ENCODE assay signal across 7 cellular contexts in the genomic region with DNA sequence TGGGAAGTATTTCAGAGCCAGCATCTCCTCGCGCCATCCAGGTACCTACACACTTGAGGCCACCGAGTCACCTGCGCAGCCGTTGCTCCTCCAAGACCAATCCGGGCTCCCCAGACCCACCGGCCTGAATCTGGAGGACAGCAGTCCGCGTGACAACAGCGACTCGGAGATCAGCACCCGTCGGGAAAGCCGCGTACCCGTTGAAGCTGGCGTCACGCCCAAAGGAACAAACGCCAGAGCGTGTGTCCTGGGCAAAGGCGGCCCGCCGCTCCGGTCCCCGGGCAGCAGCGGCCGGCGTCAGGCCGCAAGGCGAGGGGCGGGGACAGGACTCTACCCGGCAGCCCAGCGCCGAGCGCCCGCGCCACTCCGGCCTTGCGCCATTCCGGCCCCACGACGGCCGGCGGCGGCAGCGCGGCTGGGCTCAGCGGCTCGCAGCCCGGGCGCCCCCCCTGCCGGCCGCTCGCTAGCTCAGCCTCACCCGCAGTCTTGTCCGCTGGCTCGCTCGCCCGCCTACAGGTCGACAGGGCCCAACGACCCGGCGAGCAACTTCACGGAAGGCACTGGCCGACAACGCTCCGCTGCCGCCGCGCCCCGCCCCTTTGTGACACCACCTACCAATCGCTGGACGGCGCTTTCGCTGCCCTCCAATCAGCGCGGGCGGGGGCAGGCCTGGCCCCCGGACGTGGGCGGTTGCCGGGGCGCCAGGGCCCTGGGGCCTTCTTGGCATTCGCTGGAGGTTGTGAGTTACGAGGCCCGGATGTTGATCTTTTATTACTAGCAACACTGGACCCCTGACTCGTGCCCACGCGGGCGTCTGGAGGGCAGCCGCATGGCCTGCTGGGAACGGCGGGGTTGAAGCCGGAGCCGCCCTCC. TPM values are rescaled to one million over a fixed set of nuclear protein-coding genes. Genes with fewer than 3 reads are reported as not detected.
DNase-seq lines count a peak whose midpoint lies in the region; ATAC-seq, FAIRE-seq and TF ChIP-seq lines count a peak whose summit lies in the region.

A gene (minus strand): TSS at position 572 of the 873 bp plus-strand sequence. CDS start 9,047 bp downstream, outside the sequence.

- CTCF ChIA-PET in GM12878 (lab: Yijun Ruan, JAX) = interaction anchor here (0.6 to 2.5 kb wide), 20 partner anchors 10 to 530 kb away, joined by 3 to 34 read pairs (median 3); a partner anchor contains a TSS

- peak within 1 kb of the TSS; percentile 94 for H2AFZ ChIP-seq in GM12878 (ENCODE audit: control insufficient read depth, low read depth, low read length)

- intact Hi-C loops in GM12878 (cut with micrococcal nuclease; ENCODE audit: unreplicated experiment) (loop anchor here (1.0 to 5.0 kb wide), 3 partner anchors 207 to 670 kb away; a partner anchor contains a TSS), sigmoid colon (cut with DNase I) (loop anchor here (2.0 to 5.0 kb wide), 3 partner anchors 80 to 665 kb away; no protein-coding TSS in a partner anchor)

- DNase-seq in NCI-H187 (lab: John Stamatoyannopoulos, UW) = peak; percentile 12 to 36
- peak; percentile 96 for DNase-seq in T1000 (lab: John Stamatoyannopoulos, UW)
- DNase-seq in GM12878 (ENCODE audit: low read depth, low spot score) = peak; percentile 82
- DNase-seq in iPS DF 19.7 (ENCODE audit: low read depth, low spot score) = peak; percentile 87
- DNase-seq in sigmoid colon = peak; percentile 99

- peaks cover 3% of the 10 kb centered on the region; the same call in 1 of the 3 replicates for H3K9me3 ChIP-seq in GM12878 (replicated peaks; ENCODE audit: control insufficient read depth, insufficient read depth, low read length)
- H3K9me3 ChIP-seq in sigmoid colon = no peaks in the 10 kb centered on the region

- FAIRE-seq in GM12878 (lab: Jason Lieb, UNC) = peak; percentile 59

- H3K4me3 ChIP-seq in GM12878 = peak within 1 kb of the TSS; percentile 82
- peak within 1 kb of the TSS; percentile 66 to 84 (median 74) for H3K4me3 ChIP-seq in sigmoid colon

- POLR2A ChIA-PET in GM12878 (lab: Charles Lee) = interaction anchor here (0.9 to 1.5 kb wide), 4 partner anchors 9 to 210 kb away, joined by 4 to 6 read pairs (median 6); no protein-coding TSS in a partner anchor

- TF ChIP-seq CTCF in GM12878 (IDR thresholded peaks at IDR 0.05 in 2 of 3, conservative IDR thresholded peaks at IDR 0.05 in 1 of 3; ENCODE audit: control insufficient read depth in 2 of 3, extremely low read depth in 1 of 3, insufficient read depth in 1 of 3, low read depth in 3 of 3, low read length in 3 of 3) (peak; percentile 56 to 84 (median 64); a peak in 4 of 6 replicates), sigmoid colon (IDR thresholded peaks at IDR 0.05) (peak in 1 of 4 experiments; percentile 40)

- H4K20me1 ChIP-seq in GM12878 (ENCODE audit: control insufficient read depth, insufficient read depth) = no peaks in the 10 kb centered on the region

- in situ Hi-C loops in GM12878 (cut with MboI) = loop anchor here (5.0 kb wide), 2 partner anchors 210 to 420 kb away; no protein-coding TSS in a partner anchor

- H3K36me3 ChIP-seq in GM12878 (ENCODE audit: control insufficient read depth in 2 of 2, insufficient read depth in 2 of 2, low read length in 1 of 2) = no peaks in the 10 kb centered on the region
- no peaks in the 10 kb centered on the region for H3K36me3 ChIP-seq in sigmoid colon

- H3K4me1 ChIP-seq in GM12878 (ENCODE audit: control insufficient read depth, insufficient read depth, low read length) = peaks cover 7% of the 10 kb centered on the region
- H3K4me1 ChIP-seq in sigmoid colon = peaks cover 0 to 12% (median 5%) of the 10 kb centered on the region in 4 donors

- H3K27ac ChIP-seq in GM12878 (ENCODE audit: control insufficient read depth, insufficient read depth) = peak within 1 kb of the TSS; percentile 54
- H3K27ac ChIP-seq in sigmoid colon = peak within 1 kb of the TSS; percentile 84 to 88 (median 86)

- peak within 1 kb of the TSS; percentile 81 for H3K9ac ChIP-seq in GM12878 (ENCODE audit: control insufficient read depth, insufficient read depth, low read length)

- no TSS peak for BruUV-seq in GM12878 (replicated peaks; lab: Mats Ljungman, UMichigan)

- WGBS in GM12878 (ENCODE audit: insufficient coverage, insufficient replicate concordance, low lambda C conversion rate, missing lambda C conversion rate) = 2% methylated on average over 86 of the region's 95 CpGs
- WGBS in sigmoid colon, 2 donors = 1% methylated on average over 95 of the region's 95 CpGs

- TF ChIP-seq EP300 in GM12878 (IDR thresholded peaks at IDR 0.05; ENCODE audit: borderline replicate concordance in 1 of 2, control insufficient read depth in 1 of 2, low read depth in 2 of 2, low read length in 2 of 2) = peak in 1 of 2 experiments; percentile 35; a peak in 1 of 4 replicates
- TF ChIP-seq EP300 in sigmoid colon (IDR thresholded peaks at IDR 0.05) = no peak

- ATAC-seq in GM18502 (IDR thresholded peaks at IDR 0.05; ENCODE audit: poor library complexity, unreplicated experiment) = peak; percentile 99
- ATAC-seq in HG02938 (IDR thresholded peaks at IDR 0.05; ENCODE audit: unreplicated experiment) = peak; percentile 95
- peak; percentile 97 for ATAC-seq in GM12878

- TF ChIP-seq POLR2A in GM12878 (IDR thresholded peaks at IDR 0.05; ENCODE audit: low read depth, low read length) = peak; percentile 86
- TF ChIP-seq POLR2A in sigmoid colon (IDR thresholded peaks at IDR 0.05) = no peak

- H3K27me3 ChIP-seq in GM12878 (replicated peaks in 1 of 2; ENCODE audit: control insufficient read depth in 2 of 2, insufficient read depth in 2 of 2, low read length in 1 of 2) (no peaks in the 10 kb centered on the region), sigmoid colon (no peaks in the 10 kb centered on the region)

- SMC1A ChIA-PET in GM12878 (lab: Charles Lee; ENCODE audit: uncharacterized antibody, unreplicated experiment) = interaction anchor here (0.6 to 3.4 kb wide), 16 partner anchors 9 to 1410 kb away, joined by 3 to 40 read pairs (median 4); no protein-coding TSS in a partner anchor

- peak; percentile 63 for TF ChIP-seq RAD21 in GM12878 (IDR thresholded peaks at IDR 0.05; ENCODE audit: insufficient read depth, low read depth, low read length)

- peaks cover 9% of the 10 kb centered on the region for H3K79me2 ChIP-seq in GM12878 (ENCODE audit: control insufficient read depth, insufficient read depth, low read length)

- peak within 1 kb of the TSS; percentile 81 for H3K4me2 ChIP-seq in GM12878 (ENCODE audit: control insufficient read depth, insufficient read depth)

- RAD21 ChIA-PET in GM12878 (lab: Charles Lee; ENCODE audit: unreplicated experiment) = interaction anchor here (0.8 to 2.5 kb wide), 13 partner anchors 9 to 422 kb away, joined by 3 to 33 read pairs (median 8); no protein-coding TSS in a partner anchor

TF ChIP-seq in GM12878, 131 proteins besides CTCF, POLR2A, EP300 and RAD21 (continues in another document):
- TF ChIP-seq DPF2 (IDR thresholded peaks at IDR 0.05) (peak; percentile 87), TCF12 (IDR thresholded peaks at IDR 0.05; ENCODE audit: low read depth, low read length) (no peak), IKZF1 (conservative IDR thresholded peaks at IDR 0.05) (peak; percentile 99), MTA3 (IDR thresholded peaks at IDR 0.05; ENCODE audit: borderline replicate concordance, low read length) (no peak)
- TF ChIP-seq, protein P1, sequence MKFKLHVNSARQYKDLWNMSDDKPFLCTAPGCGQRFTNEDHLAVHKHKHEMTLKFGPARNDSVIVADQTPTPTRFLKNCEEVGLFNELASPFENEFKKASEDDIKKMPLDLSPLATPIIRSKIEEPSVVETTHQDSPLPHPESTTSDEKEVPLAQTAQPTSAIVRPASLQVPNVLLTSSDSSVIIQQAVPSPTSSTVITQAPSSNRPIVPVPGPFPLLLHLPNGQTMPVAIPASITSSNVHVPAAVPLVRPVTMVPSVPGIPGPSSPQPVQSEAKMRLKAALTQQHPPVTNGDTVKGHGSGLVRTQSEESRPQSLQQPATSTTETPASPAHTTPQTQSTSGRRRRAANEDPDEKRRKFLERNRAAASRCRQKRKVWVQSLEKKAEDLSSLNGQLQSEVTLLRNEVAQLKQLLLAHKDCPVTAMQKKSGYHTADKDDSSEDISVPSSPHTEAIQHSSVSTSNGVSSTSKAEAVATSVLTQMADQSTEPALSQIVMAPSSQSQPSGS (IDR thresholded peaks at IDR 0.05; ENCODE audit: low read length) = no peak

RNA-seq across cellular contexts. Expression of the gene that starts here (rescaled TPM):
- 24.6 and 29.8 TPM in 2 replicates for total RNA-seq in GM12878 (2013; cell fraction: nucleolus; rRNA removed)
- total RNA-seq in GM12878 (2014; rRNA removed) (16.2 and 16.3 TPM in 2 replicates), GM12878 (2014; rRNA removed; fragmentation: Illumina TruSeq; extraction: Trizol) (17.4 and 19.4 TPM in 2 replicates), GM12878 (2021) (20.1 and 20.8 TPM in 2 replicates), sigmoid colon (10 to 100 TPM; 13.9 to 24.2 (median 17.9) TPM)
- polyA plus RNA-seq in GM12878 (2011; ENCODE audit: low read depth) = 4.7 TPM
- polyA plus RNA-seq in GM12878 (2011; rRNA removed) (6.2 and 8.9 TPM in 2 replicates), GM12878 (2014; fragmentation: Illumina TruSeq; extraction: Trizol) (14.5 and 15.6 TPM in 2 replicates), GM12878 (2014; fragmentation: Nextera tagmentation; extraction: Ambion mirVana) (1 to 10 TPM; 4.7 to 6.2 TPM), GM12878 (2014; rRNA removed) (12.4 and 14.4 TPM in 2 replicates), GM12878 (2016; fragmentation: Nextera tagmentation; extraction: Ambion mirVana) (10 to 100 TPM in 1 of 2 experiments, 1 to 10 TPM in 1; 5.6 to 11.2 TPM), sigmoid colon (1 to 10 TPM; 4.2 to 6.0 (median 4.8) TPM)
- 3.1 and 3.5 TPM in 2 replicates for polyA plus RNA-seq in GM12878 (2011; cell fraction: cytosol; rRNA removed)
- polyA plus RNA-seq in GM12878 (2011; cell fraction: nucleus; rRNA removed) = 3.2 and 5.6 TPM in 2 replicates
- 6.7 and 7.2 TPM in 2 replicates for polyA plus RNA-seq in GM12878 (2012)
- polyA minus RNA-seq in GM12878 (2011; rRNA and poly(A)+ RNA removed) = 7.8 and 13.1 TPM in 2 replicates
- 3.9 and 4.9 TPM in 2 replicates for polyA minus RNA-seq in GM12878 (2011; cell fraction: cytosol; rRNA and poly(A)+ RNA removed)
- 5.9 and 13.4 TPM in 2 replicates for polyA minus RNA-seq in GM12878 (2011; cell fraction: nucleus; rRNA and poly(A)+ RNA removed)

Comparison
In these comparisons a context has a peak if more than half of its experiments do, and no peak if none do; other contexts are left out.
1. Peak in every context shown above with its lines: DNase-seq, ATAC-seq, H3K4me3 ChIP-seq and H3K27ac ChIP-seq.
2. DNase-seq: peak in every context shown above with its lines; median percentile 99 in sigmoid colon; 96 in T1000; 87 in iPS DF 19.7; 82 in GM12878; 24 in NCI-H187.